8 cellular contexts compared by ENCODE assay signal in the genomic region with DNA sequence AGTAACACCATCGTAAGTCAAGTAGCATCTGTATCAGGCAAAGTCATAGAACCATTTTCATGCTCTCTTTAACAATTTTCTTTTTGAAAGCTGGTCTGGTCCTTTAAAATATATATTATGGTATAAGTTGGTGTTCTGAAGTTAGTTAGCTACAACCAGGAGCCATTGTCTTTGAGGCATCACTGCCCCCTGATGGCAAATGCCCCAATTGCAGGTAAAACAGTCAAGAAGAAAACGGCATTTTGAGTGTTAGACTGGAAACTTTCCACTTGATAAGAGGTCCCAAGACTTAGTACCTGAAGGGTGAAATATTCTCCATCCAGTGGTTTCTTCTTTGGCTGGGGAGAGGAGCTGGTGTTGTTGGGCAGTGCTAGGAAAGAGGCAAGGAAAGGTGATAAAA. TPM values are rescaled to one million over a fixed set of nuclear protein-coding genes. Genes with fewer than 3 reads are reported as not detected.
DNase-seq lines count a peak whose midpoint lies in the region; ATAC-seq, FAIRE-seq and TF ChIP-seq lines count a peak whose summit lies in the region.

No MANE protein-coding gene starts in this region.

- H4K20me1 ChIP-seq in MM.1S (ENCODE audit: insufficient read depth, low read length), result no peaks in the 10 kb centered on the region

- H3K4me2 ChIP-seq in MM.1S (ENCODE audit: low read depth, low read length), result no peak overlapping the region

- H3K27ac ChIP-seq in MM.1S (ENCODE audit: low read length) (no peak overlapping the region), upper lobe of left lung (no peak overlapping the region)

- no peaks in the 10 kb centered on the region for H3K79me2 ChIP-seq in MM.1S (ENCODE audit: low read length)

- H3K4me3 Mint-ChIP-seq in activated naive CD8-positive, alpha-beta T cell treated with anti-CD3 and anti-CD28 coated beads, Interleukin-2, amount 50 U/mL, for 24 hours, result no peak overlapping the region
- H3K4me3 Mint-ChIP-seq in osteocyte (ENCODE audit: unreplicated experiment), result no peak overlapping the region
- H3K4me3 Mint-ChIP-seq in effector memory CD8-positive, alpha-beta T cell, result no peak overlapping the region

- no peaks in the 10 kb centered on the region for H3K27me3 Mint-ChIP-seq in activated naive CD8-positive, alpha-beta T cell treated with anti-CD3 and anti-CD28 coated beads, Interleukin-2, amount 50 U/mL, for 24 hours
- H3K27me3 Mint-ChIP-seq in osteocyte (ENCODE audit: unreplicated experiment), result no peaks in the 10 kb centered on the region
- no peaks in the 10 kb centered on the region for H3K27me3 Mint-ChIP-seq in effector memory CD8-positive, alpha-beta T cell

- TF ChIP-seq POLR2A in upper lobe of left lung (IDR thresholded peaks at IDR 0.05), result no peak

- TF ChIP-seq CTCF in MM.1S (IDR thresholded peaks at IDR 0.05; ENCODE audit: low read length) (peak; percentile 57), osteocyte (IDR thresholded peaks at IDR 0.05) (peak; percentile 53), upper lobe of left lung (IDR thresholded peaks at IDR 0.05) (peak in 2 of 6 experiments; percentile 11 to 42)

- H3K4me3 ChIP-seq in MM.1S (ENCODE audit: low read length), result no peak overlapping the region
- H3K4me3 ChIP-seq in upper lobe of left lung, result no peak overlapping the region

- H3K27ac Mint-ChIP-seq in activated naive CD8-positive, alpha-beta T cell treated with anti-CD3 and anti-CD28 coated beads, Interleukin-2, amount 50 U/mL, for 24 hours, result no peak overlapping the region
- H3K27ac Mint-ChIP-seq in osteocyte (ENCODE audit: unreplicated experiment), result no peak overlapping the region
- H3K27ac Mint-ChIP-seq in effector memory CD8-positive, alpha-beta T cell, result no peak overlapping the region

- no peaks in the 10 kb centered on the region for H3F3A ChIP-seq in MM.1S (ENCODE audit: insufficient read depth, low read length)

- H3K4me1 Mint-ChIP-seq in activated naive CD8-positive, alpha-beta T cell treated with anti-CD3 and anti-CD28 coated beads, Interleukin-2, amount 50 U/mL, for 24 hours, result no peaks in the 10 kb centered on the region
- peaks cover 2% of the 10 kb centered on the region for H3K4me1 Mint-ChIP-seq in osteocyte (ENCODE audit: unreplicated experiment)
- peaks cover 9 to 11% of the 10 kb centered on the region in 2 donors for H3K4me1 Mint-ChIP-seq in effector memory CD8-positive, alpha-beta T cell (ENCODE audit: low read depth in 2 of 2)

- peaks cover 5% of the 10 kb centered on the region for H3K9me3 Mint-ChIP-seq in activated naive CD8-positive, alpha-beta T cell treated with anti-CD3 and anti-CD28 coated beads, Interleukin-2, amount 50 U/mL, for 24 hours
- peaks cover 6% of the 10 kb centered on the region for H3K9me3 Mint-ChIP-seq in osteocyte (ENCODE audit: unreplicated experiment)
- H3K9me3 Mint-ChIP-seq in effector memory CD8-positive, alpha-beta T cell, result peaks cover 0 to 6% of the 10 kb centered on the region in 2 donors

- no peaks in the 10 kb centered on the region for H3K27me3 ChIP-seq in MM.1S (replicated peaks; ENCODE audit: insufficient read depth, low read length)
- no peaks in the 10 kb centered on the region for H3K27me3 ChIP-seq in upper lobe of left lung

- no peak overlapping the region for H3K9ac ChIP-seq in MM.1S (ENCODE audit: low read length)

- H2AFZ ChIP-seq in MM.1S (ENCODE audit: low read length), result no peak overlapping the region

- H3K36me3 Mint-ChIP-seq in activated naive CD8-positive, alpha-beta T cell treated with anti-CD3 and anti-CD28 coated beads, Interleukin-2, amount 50 U/mL, for 24 hours (ENCODE audit: low read depth), result peaks cover 39% of the 10 kb centered on the region
- peaks cover 38% of the 10 kb centered on the region for H3K36me3 Mint-ChIP-seq in osteocyte (ENCODE audit: unreplicated experiment)
- H3K36me3 Mint-ChIP-seq in effector memory CD8-positive, alpha-beta T cell (ENCODE audit: insufficient read depth), result peaks cover 75% of the 10 kb centered on the region

- H3K9me2 ChIP-seq in MM.1S (replicated peaks; ENCODE audit: insufficient read depth, low read length), result no peaks in the 10 kb centered on the region

- FAIRE-seq in G401.6 (lab: Jason Lieb, UNC), result peak; percentile 90

- 93 to 98% methylated on average over 2 of the region's 2 CpGs for WGBS in upper lobe of left lung, 2 donors

- H3K36me3 ChIP-seq in MM.1S (replicated peaks; ENCODE audit: insufficient read depth, low read length), result peaks cover 19% of the 10 kb centered on the region
- peaks cover 15 to 76% (median 71%) of the 10 kb centered on the region in 4 donors for H3K36me3 ChIP-seq in upper lobe of left lung

- H3K4me1 ChIP-seq in MM.1S (ENCODE audit: low read length), result no peaks in the 10 kb centered on the region
- peaks cover 0 to 6% (median 0%) of the 10 kb centered on the region in 4 donors for H3K4me1 ChIP-seq in upper lobe of left lung

- TF ChIP-seq EP300 in upper lobe of left lung (IDR thresholded peaks at IDR 0.05), result no peak

- ATAC-seq in activated naive CD8-positive, alpha-beta T cell treated with anti-CD3 and anti-CD28 coated beads, Interleukin-2, amount 50 U/mL, for 24 hours, result no peak
- ATAC-seq in upper lobe of left lung (ENCODE audit: low FRiP score in 2 of 2) (no peak), HG02759 (IDR thresholded peaks at IDR 0.05; ENCODE audit: unreplicated experiment) (no peak), GM18858 (IDR thresholded peaks at IDR 0.05; ENCODE audit: unreplicated experiment) (no peak)
- no peak for ATAC-seq in effector memory CD8-positive, alpha-beta T cell (replicated peaks)

- peak; percentile 41 for DNase-seq in MM.1S
- peak; percentile 45 for DNase-seq in activated naive CD8-positive, alpha-beta T cell treated with anti-CD3 and anti-CD28 coated beads, Interleukin-2, amount 50 U/mL, for 24 hours
- no peak for DNase-seq in osteocyte (ENCODE audit: extremely low spot score, unreplicated experiment)
- no peak for DNase-seq in upper lobe of left lung
- DNase-seq in effector memory CD8-positive, alpha-beta T cell, result no peak

- H3K9me3 ChIP-seq in MM.1S (replicated peaks; ENCODE audit: insufficient read depth, low read length), result no peaks in the 10 kb centered on the region
- H3K9me3 ChIP-seq in upper lobe of left lung, result peaks cover 4 to 8% (median 8%) of the 10 kb centered on the region in 4 donors

RNA-seq across cellular contexts. Expression of gene TP53, which starts 14.1 kb away (rescaled TPM):
- 98.7 and 99.5 TPM in 2 replicates for total RNA-seq in osteocyte
- 10 to 100 TPM; 16.8 to 55.5 (median 21.9) TPM for total RNA-seq in upper lobe of left lung

RNA-seq across cellular contexts. Expression of gene WRAP53, which starts 15.0 kb away (rescaled TPM):
- total RNA-seq in osteocyte (11.8 and 13.4 TPM in 2 replicates), upper lobe of left lung (10 to 100 TPM in 1 of 6 donors, 1 to 10 TPM in 5; 6.0 to 10.3 (median 7.8) TPM)

RNA-seq across cellular contexts. Expression of gene ATP1B2, which starts 22.5 kb away (rescaled TPM):
- total RNA-seq in osteocyte, result 2.4 and 3.0 TPM in 2 replicates
- total RNA-seq in upper lobe of left lung, result 1 to 10 TPM in 2 of 6 donors, under 1 TPM in 2, not detected in 2; 0.46 to 2.2 (median 0.97) TPM

RNA-seq across cellular contexts. Expression of gene EFNB3, which starts 31.8 kb away (rescaled TPM):
- total RNA-seq in osteocyte, result 12.3 and 12.7 TPM in 2 replicates
- 1 to 10 TPM in 3 of 6 donors, under 1 TPM in 3; 0.22 to 5.0 (median 0.98) TPM for total RNA-seq in upper lobe of left lung

RNA-seq across cellular contexts. Expression of gene SHBG, which starts 43.3 kb away (rescaled TPM):
- 0.97 and 1.4 TPM in 2 replicates for total RNA-seq in osteocyte
- under 1 TPM in 3 of 6 donors, not detected in 3; 0.34 to 0.88 (median 0.46) TPM for total RNA-seq in upper lobe of left lung

Comparison
In these comparisons a context has a peak if more than half of its experiments do, and no peak if none do; other contexts are left out.
1. DNase-seq: peak in MM.1S (single experiment) and activated naive CD8-positive, alpha-beta T cell treated with anti-CD3 and anti-CD28 coated beads, Interleukin-2, amount 50 U/mL, for 24 hours (single experiment); none in osteocyte (single experiment), upper lobe of left lung (0 of 2) and effector memory CD8-positive, alpha-beta T cell (0 of 3).